In genomic region chr17:58352843-58353719, GRCh38 we compare ENCODE assay signal across 8 cellular contexts. TPM values are rescaled to one million over a fixed set of nuclear protein-coding genes. Genes with fewer than 3 reads are reported as not detected.
DNase-seq lines count a peak whose midpoint lies in the region; ATAC-seq and TF ChIP-seq lines count a peak whose summit lies in the region.

No MANE protein-coding gene starts in this region.

- peak overlapping the region; percentile 76 for H3K4me2 ChIP-seq in Loucy (ENCODE audit: low read depth, low read length, poor library complexity, severe bottlenecking)

- no peaks in the 10 kb centered on the region for H3K9me2 ChIP-seq in Loucy (replicated peaks; ENCODE audit: low read depth, low read length)

- TF ChIP-seq CTCF in GM06990 (IDR thresholded peaks at IDR 0.05; ENCODE audit: insufficient read depth, low read length, poor library complexity, severe bottlenecking) (no peak), Loucy (conservative IDR thresholded peaks at IDR 0.05; ENCODE audit: low read length) (no peak), foreskin keratinocyte (conservative IDR thresholded peaks at IDR 0.05) (no peak), omental fat pad (IDR thresholded peaks at IDR 0.05) (no peak)

- H3K4me1 ChIP-seq in Loucy (ENCODE audit: insufficient read depth, low read length, poor library complexity, severe bottlenecking) (peaks cover 21% of the 10 kb centered on the region), foreskin keratinocyte (no peaks in the 10 kb centered on the region)

- no peak for ATAC-seq in activated T-cell treated with anti-CD3 and anti-CD28 coated beads, Interleukin-2, amount 50 U/mL, for 72 hours (replicated peaks in 1 of 2)
- no peak for ATAC-seq in foreskin keratinocyte
- ATAC-seq in omental fat pad (ENCODE audit: low FRiP score) = peak; percentile 26
- ATAC-seq in GM21619 (IDR thresholded peaks at IDR 0.05; ENCODE audit: unreplicated experiment) = no peak
- ATAC-seq in GM21786 (IDR thresholded peaks at IDR 0.05; ENCODE audit: unreplicated experiment) = no peak

- peaks cover 19 to 29% of the 10 kb centered on the region in 2 donors for H3K36me3 Mint-ChIP-seq in activated T-cell treated with anti-CD3 and anti-CD28 coated beads, Interleukin-2, amount 50 U/mL, for 72 hours (ENCODE audit: insufficient read depth in 2 of 2)

- no peaks in the 10 kb centered on the region for H3K9me3 ChIP-seq in Loucy (ENCODE audit: insufficient read depth, low read depth, low read length)

- H3K27me3 Mint-ChIP-seq in activated T-cell treated with anti-CD3 and anti-CD28 coated beads, Interleukin-2, amount 50 U/mL, for 72 hours (ENCODE audit: low read depth) = no peaks in the 10 kb centered on the region

- peaks cover 46% of the 10 kb centered on the region for H3K4me1 Mint-ChIP-seq in activated T-cell treated with anti-CD3 and anti-CD28 coated beads, Interleukin-2, amount 50 U/mL, for 72 hours (ENCODE audit: low read depth)

- H3K27me3 ChIP-seq in GM06990 (replicated peaks; ENCODE audit: control insufficient read depth, insufficient read depth, low read length) (no peaks in the 10 kb centered on the region), Loucy (ENCODE audit: insufficient read depth, low read length, poor library complexity, severe bottlenecking) (no peaks in the 10 kb centered on the region), foreskin keratinocyte (no peaks in the 10 kb centered on the region)

- H3K79me2 ChIP-seq in Loucy (ENCODE audit: insufficient read depth, low read length) = peaks cover 45% of the 10 kb centered on the region

- peaks cover 8% of the 10 kb centered on the region; the same call in 1 of the 2 replicates for H3F3A ChIP-seq in Loucy (ENCODE audit: low read depth)

- H3K27ac Mint-ChIP-seq in activated T-cell treated with anti-CD3 and anti-CD28 coated beads, Interleukin-2, amount 50 U/mL, for 72 hours = peak overlapping the region; percentile 97

- peaks cover 29% of the 10 kb centered on the region for H4K20me1 ChIP-seq in Loucy (ENCODE audit: insufficient read depth, low read length, poor library complexity, severe bottlenecking)

- peak overlapping the region; percentile 79 for H3K4me3 ChIP-seq in GM06990 (replicated peaks; ENCODE audit: low read depth, low read length)
- peak overlapping the region; percentile 90 for H3K4me3 ChIP-seq in Loucy (ENCODE audit: low read length, poor library complexity, severe bottlenecking)

- H3K27ac ChIP-seq in foreskin keratinocyte = peak overlapping the region; percentile 57

- H3K9me3 Mint-ChIP-seq in activated T-cell treated with anti-CD3 and anti-CD28 coated beads, Interleukin-2, amount 50 U/mL, for 72 hours = no peaks in the 10 kb centered on the region

- peaks cover 3% of the 10 kb centered on the region for H3K36me3 ChIP-seq in GM06990 (ENCODE audit: control insufficient read depth, insufficient read depth, low read length)
- H3K36me3 ChIP-seq in Loucy (ENCODE audit: insufficient read depth, low read length) = peaks cover 50% of the 10 kb centered on the region; the same call in 1 of the 2 replicates

- no peak overlapping the region for H2AFZ ChIP-seq in Loucy (ENCODE audit: low read length)

- DNase-seq in GM06990 (ENCODE audit: extremely low read depth, insufficient read length) (peak; percentile 57), foreskin keratinocyte (no peak), omental fat pad (ENCODE audit: low spot score) (no peak), kidney glomerular epithelial cell (lab: John Stamatoyannopoulos, UW) (no peak)
- peak; percentile 21 to 29 for DNase-seq in activated T-cell treated with anti-CD3 and anti-CD28 coated beads, Interleukin-2, amount 50 U/mL, for 72 hours

- H3K9ac ChIP-seq in Loucy (ENCODE audit: low read depth, low read length, poor library complexity, severe bottlenecking) = peak overlapping the region; percentile 79

- H3K4me3 Mint-ChIP-seq in activated T-cell treated with anti-CD3 and anti-CD28 coated beads, Interleukin-2, amount 50 U/mL, for 72 hours = peak overlapping the region; percentile 99 to 100

RNA-seq across cellular contexts. Expression of gene SUPT4H1, which starts 1.1 kb away (rescaled TPM):
- 100 to 1,000 TPM; 101 to 110 TPM for total RNA-seq in activated T-cell treated with anti-CD3 and anti-CD28 coated beads, Interleukin-2, amount 50 U/mL, for 72 hours
- total RNA-seq in foreskin keratinocyte (70.1 and 73.0 TPM in 2 replicates), omental fat pad (10 to 100 TPM; 42.1 to 49.2 (median 47.3) TPM)
- 118 and 127 TPM in 2 replicates for polyA plus RNA-seq in foreskin keratinocyte

RNA-seq across cellular contexts. Expression of gene TSPOAP1, which starts 24.5 kb away (rescaled TPM):
- 10 to 100 TPM; 42.3 to 55.3 TPM for total RNA-seq in activated T-cell treated with anti-CD3 and anti-CD28 coated beads, Interleukin-2, amount 50 U/mL, for 72 hours
- 0.37 and 0.74 TPM in 2 replicates for total RNA-seq in foreskin keratinocyte
- 0.32 and 0.39 TPM in 2 replicates for polyA plus RNA-seq in foreskin keratinocyte
- total RNA-seq in omental fat pad = 10 to 100 TPM in 1 of 4 donors, 1 to 10 TPM in 3; 1.9 to 13.6 (median 5.4) TPM

Comparison
In these comparisons a context has a peak if more than half of its experiments do, and no peak if none do; other contexts are left out.
1. DNase-seq: peak in GM06990 (single experiment) and activated T-cell treated with anti-CD3 and anti-CD28 coated beads, Interleukin-2, amount 50 U/mL, for 72 hours (2 of 2); none in foreskin keratinocyte (0 of 2), omental fat pad (single experiment) and kidney glomerular epithelial cell (single experiment).